20 cellular contexts compared by ENCODE assay signal in genomic region chr14:91464615-91465205, GRCh38. TPM values are rescaled to one million over a fixed set of nuclear protein-coding genes. Genes with fewer than 3 reads are reported as not detected.
DNase-seq lines count a peak whose midpoint lies in the region; ATAC-seq and TF ChIP-seq lines count a peak whose summit lies in the region.
"Had no signal": no experiment of that assay in that cellular context is flagged by ENCODE, and none has a peak within 500 bp of the region (broad histone marks: within the 10 kb centered on the region; RNA-seq: fewer than 3 reads in every experiment).

No MANE protein-coding gene starts in this region.

- H3K4me1 Mint-ChIP-seq in neural progenitor cell, result peaks cover 7% of the 10 kb centered on the region
- H3K4me1 Mint-ChIP-seq: nephron, WTC11 had no signal

- peak; percentile 62 to 89 for ATAC-seq in activated naive CD4-positive, alpha-beta T cell treated with anti-CD3 and anti-CD28 coated beads, Interleukin-2, amount 50 U/mL, for 72 hours
- ATAC-seq in GM18870 (IDR thresholded peaks at IDR 0.05; ENCODE audit: unreplicated experiment), result no peak
- ATAC-seq: left colon, Panc1, WTC11 had no signal

- H3K9me3 ChIP-seq in HEK293 (ENCODE audit: control insufficient read depth, insufficient read depth, low read depth, low read length) (no peaks in the 10 kb centered on the region), neural progenitor cell (ENCODE audit: low read depth) (no peaks in the 10 kb centered on the region)
- H3K9me3 ChIP-seq: colonic mucosa, HAP-1 had no signal

- POLR2A ChIA-PET in HEK293 (lab: Yijun Ruan, JAX), result no interaction called here

- H3K27ac Mint-ChIP-seq in activated naive CD4-positive, alpha-beta T cell treated with anti-CD3 and anti-CD28 coated beads, Interleukin-2, amount 50 U/mL, for 72 hours, result peak overlapping the region in 1 of 2 donors; percentile 93
- H3K27ac Mint-ChIP-seq in neural progenitor cell, result no peak overlapping the region
- H3K27ac Mint-ChIP-seq: nephron, WTC11 had no signal

- no peak overlapping the region for H2AFZ ChIP-seq in neural progenitor cell (replicated peaks)

- H4K20me1 ChIP-seq in neural progenitor cell (ENCODE audit: low read depth), result no peaks in the 10 kb centered on the region

- H3K4me3 ChIP-seq in HEK293 (ENCODE audit: low read depth, low read length) (no peak overlapping the region), neural progenitor cell (no peak overlapping the region)
- H3K4me3 ChIP-seq: colonic mucosa, HAP-1 had no signal

- CTCF ChIA-PET in HEK293 (lab: Yijun Ruan, JAX), result interaction anchor here (0.6 kb wide), 1 partner anchor 37 kb away, joined by 6 read pairs; no protein-coding TSS in a partner anchor

- no peak overlapping the region for H3K4me3 Mint-ChIP-seq in neural progenitor cell
- H3K4me3 Mint-ChIP-seq: nephron, WTC11 had no signal

- DNase-seq in activated T-cell treated with anti-CD3 and anti-CD28 coated beads for 48 hours (ENCODE audit: low read depth) (peak; percentile 13), neural progenitor cell (ENCODE audit: low spot score) (peak; percentile 66), NCI-H510A (lab: John Stamatoyannopoulos, UW) (no peak), ureter (ENCODE audit: low spot score) (no peak)
- DNase-seq in activated T-cell treated with anti-CD3 and anti-CD28 coated beads, Interleukin-2, amount 50 U/mL, for 1 hour, result no peak
- DNase-seq in activated naive CD4-positive, alpha-beta T cell treated with anti-CD3 and anti-CD28 coated beads, Interleukin-2, amount 50 U/mL, for 72 hours (ENCODE audit: low spot score in 2 of 2), result peak in 1 of 2 donors; percentile 27
- DNase-seq: colonic mucosa, head of caudate nucleus, Karpas-422, left colon, mesenchymal stem cell, NCI-H1930, NCI-H446 treated with DMSO at 0.1 percent for 48 hours, trophoblast cell had no signal

- H3K36me3 ChIP-seq in HEK293 (ENCODE audit: control insufficient read depth in 2 of 2, insufficient read depth in 1 of 2, low read length in 2 of 2) (peaks cover 81 to 83% of the 10 kb centered on the region in 2 experiments), neural progenitor cell (peaks cover 18% of the 10 kb centered on the region)

- no peaks in the 10 kb centered on the region for H3K27me3 Mint-ChIP-seq in neural progenitor cell (ENCODE audit: insufficient read depth, low read depth)

- no peaks in the 10 kb centered on the region for H3K9me3 Mint-ChIP-seq in activated naive CD4-positive, alpha-beta T cell treated with anti-CD3 and anti-CD28 coated beads, Interleukin-2, amount 50 U/mL, for 72 hours
- no peaks in the 10 kb centered on the region for H3K9me3 Mint-ChIP-seq in neural progenitor cell
- H3K9me3 Mint-ChIP-seq: nephron, WTC11 had no signal

- H3K27ac ChIP-seq in HEK293 (ENCODE audit: extremely low read depth, low read depth, low read length) (no peak overlapping the region), neural progenitor cell (no peak overlapping the region)
- H3K27ac ChIP-seq: colonic mucosa had no signal

- H3K79me2 ChIP-seq in neural progenitor cell (ENCODE audit: low read depth), result peaks cover 10% of the 10 kb centered on the region

- H3K36me3 Mint-ChIP-seq in activated naive CD4-positive, alpha-beta T cell treated with anti-CD3 and anti-CD28 coated beads, Interleukin-2, amount 50 U/mL, for 72 hours, result peaks cover 5 to 59% of the 10 kb centered on the region in 2 donors
- H3K36me3 Mint-ChIP-seq in neural progenitor cell, result peaks cover 43% of the 10 kb centered on the region

- H3K4me1 ChIP-seq in HEK293 (ENCODE audit: control insufficient read depth, insufficient read depth, low read length) (peaks cover 6% of the 10 kb centered on the region; the same call in 1 of the 2 replicates), neural progenitor cell (peaks cover 4% of the 10 kb centered on the region)
- H3K4me1 ChIP-seq: colonic mucosa had no signal

- H3K4me2 ChIP-seq in neural progenitor cell, result no peak overlapping the region

- TF ChIP-seq CTCF in HEK293 (tag by site-specific recombination; IDR thresholded peaks at IDR 0.05) (no peak), neural progenitor cell (IDR thresholded peaks at IDR 0.05) (no peak)

- no peaks in the 10 kb centered on the region for H3K27me3 ChIP-seq in neural progenitor cell
- H3K27me3 ChIP-seq: colonic mucosa had no signal

- no peak overlapping the region for H3K9ac ChIP-seq in neural progenitor cell

- peaks cover 11% of the 10 kb centered on the region for H3F3A ChIP-seq in neural progenitor cell (ENCODE audit: low read depth)

TF ChIP-seq in HEK293, 187 proteins besides CTCF, POLR2A, EP300 and RAD21:
- peak; percentile 51; the same call in 1 of the 2 replicates for TF ChIP-seq ZIC2 (tag by site-specific recombination; IDR thresholded peaks at IDR 0.05)
- TF ChIP-seq ELK4 (IDR thresholded peaks at IDR 0.05; ENCODE audit: borderline replicate concordance, low read depth, low read length), result no peak
- TF ChIP-seq ZNF629 (tag by site-specific recombination; IDR thresholded peaks at IDR 0.05), result no peak
- no peak for TF ChIP-seq ZNF140 (tag by site-specific recombination; IDR thresholded peaks at IDR 0.05)

RNA-seq across cellular contexts. Expression of gene PPP4R3A, which starts 45.4 kb away (rescaled TPM):
- 100 to 1,000 TPM; 103 to 138 TPM for total RNA-seq in activated naive CD4-positive, alpha-beta T cell treated with anti-CD3 and anti-CD28 coated beads, Interleukin-2, amount 50 U/mL, for 72 hours
- total RNA-seq in neural progenitor cell (ENCODE audit: low replicate concordance), result 81.5 and 98.9 TPM in 2 replicates
- 110 TPM for total RNA-seq in ureter

RNA-seq across cellular contexts. Expression of gene CCDC88C, which starts 47.1 kb away (rescaled TPM):
- total RNA-seq in activated naive CD4-positive, alpha-beta T cell treated with anti-CD3 and anti-CD28 coated beads, Interleukin-2, amount 50 U/mL, for 72 hours, result 100 to 1,000 TPM in 1 of 2 donors, 10 to 100 TPM in 1; 98.8 to 113 TPM
- total RNA-seq in neural progenitor cell (ENCODE audit: low replicate concordance), result 17.8 and 34.8 TPM in 2 replicates
- 49.0 TPM for total RNA-seq in ureter

Comparison
In these comparisons a context has a peak if more than half of its experiments do, and no peak if none do; other contexts are left out.
1. DNase-seq: peak in activated T-cell treated with anti-CD3 and anti-CD28 coated beads for 48 hours (single experiment) and neural progenitor cell (single experiment); none in activated T-cell treated with anti-CD3 and anti-CD28 coated beads, Interleukin-2, amount 50 U/mL, for 1 hour (single experiment), NCI-H510A (single experiment) and ureter (single experiment).